Comparison of ENCODE assay signal across 1 cellular context in genomic region chr16:81505011-81505660, GRCh38.
TF ChIP-seq lines count a peak whose summit lies in the region.

No MANE protein-coding gene starts in this region.

TF ChIP-seq in K562, 482 proteins besides CTCF, POLR2A, EP300 and RAD21 (continued from another document and continues in another):
- peak; percentile 60 to 93 (median 81) for TF ChIP-seq YY1 (IDR thresholded peaks at IDR 0.05; ENCODE audit: borderline replicate concordance in 1 of 3, control insufficient read depth in 1 of 3, extremely low read depth in 1 of 3, insufficient read depth in 3 of 3, insufficient read length in 1 of 3, insufficient replicate concordance in 2 of 3, low read depth in 1 of 3, low read length in 2 of 3)
- TF ChIP-seq GATAD2A (IDR thresholded peaks at IDR 0.05), result no peak
- TF ChIP-seq SIRT6 (IDR thresholded peaks at IDR 0.05; ENCODE audit: low read depth, low read length), result no peak
- TF ChIP-seq KDM2B (CRISPR knock-in tag; IDR thresholded peaks at IDR 0.05), result no peak
- TF ChIP-seq ZMIZ1 (IDR thresholded peaks at IDR 0.05; ENCODE audit: low read depth in 2 of 2, low read length in 2 of 2), result no peak
- TF ChIP-seq ZNF586 (CRISPR knock-in tag; conservative IDR thresholded peaks at IDR 0.05), result no peak
- no peak for TF ChIP-seq NR1H2 (CRISPR knock-in tag; IDR thresholded peaks at IDR 0.05)
- no peak for TF ChIP-seq NCOA1 (IDR thresholded peaks at IDR 0.05; ENCODE audit: low read depth)
- no peak for TF ChIP-seq SRSF1 (IDR thresholded peaks at IDR 0.05; ENCODE audit: low read depth, low read length)
- TF ChIP-seq ZNF583 (CRISPR knock-in tag; IDR thresholded peaks at IDR 0.05), result no peak
- peak; percentile 59 to 70 for TF ChIP-seq NRF1 (conservative IDR thresholded peaks at IDR 0.05 in 1 of 2, IDR thresholded peaks at IDR 0.05 in 1 of 2)
- no peak for TF ChIP-seq KDM4B (IDR thresholded peaks at IDR 0.05; ENCODE audit: borderline replicate concordance in 2 of 2, low read depth in 1 of 2)
- TF ChIP-seq PHF21A (IDR thresholded peaks at IDR 0.05; ENCODE audit: borderline replicate concordance, low read depth), result no peak
- TF ChIP-seq STAT5A (IDR thresholded peaks at IDR 0.05; ENCODE audit: borderline replicate concordance, low read length), result no peak
- TF ChIP-seq SMAD2 (IDR thresholded peaks at IDR 0.05; ENCODE audit: low read depth, low read length), result no peak
- TF ChIP-seq ESRRA (IDR thresholded peaks at IDR 0.05; ENCODE audit: borderline replicate concordance, low read depth), result no peak
- TF ChIP-seq CHD4 (IDR thresholded peaks at IDR 0.05; ENCODE audit: insufficient read depth, insufficient replicate concordance, low read depth, low read length, poor library complexity, severe bottlenecking), result no peak
- no peak for TF ChIP-seq RBM14 (IDR thresholded peaks at IDR 0.05; ENCODE audit: borderline replicate concordance, insufficient read depth, low read depth, low read length)
- TF ChIP-seq CHD1 (IDR thresholded peaks at IDR 0.05; ENCODE audit: low read length), result no peak
- TF ChIP-seq NKRF (IDR thresholded peaks at IDR 0.05; ENCODE audit: borderline replicate concordance), result peak; percentile 85; the same call in 1 of the 2 replicates
- TF ChIP-seq ZFX (CRISPR knock-in tag; IDR thresholded peaks at IDR 0.05), result peak; percentile 55
- no peak for TF ChIP-seq NFIX (CRISPR knock-in tag; IDR thresholded peaks at IDR 0.05; ENCODE audit: low read depth)
- TF ChIP-seq ZNF639 (CRISPR knock-in tag; conservative IDR thresholded peaks at IDR 0.05 in 1 of 2, IDR thresholded peaks at IDR 0.05 in 1 of 2), result no peak
- TF ChIP-seq SP2 (IDR thresholded peaks at IDR 0.05; ENCODE audit: extremely low read depth, low read depth, low read length, poor library complexity, severe bottlenecking), result no peak
- no peak for TF ChIP-seq BRCA1 (IDR thresholded peaks at IDR 0.05)
- no peak for TF ChIP-seq BRCA1 (CRISPR knock-in tag; IDR thresholded peaks at IDR 0.05)
- no peak for TF ChIP-seq RUNX1 (IDR thresholded peaks at IDR 0.05; ENCODE audit: low read depth)
- TF ChIP-seq ERF (CRISPR knock-in tag; IDR thresholded peaks at IDR 0.05), result no peak
- TF ChIP-seq RBM15 (IDR thresholded peaks at IDR 0.05; ENCODE audit: insufficient read depth, low read length), result no peak
- TF ChIP-seq GTF2F1 (IDR thresholded peaks at IDR 0.05; ENCODE audit: low read depth, low read length), result 0 out of 2 replicates have a peak, but pooled peaks have one; percentile 23
- no peak for TF ChIP-seq GMEB1 (CRISPR knock-in tag; IDR thresholded peaks at IDR 0.05)
- no peak for TF ChIP-seq HBP1 (CRISPR knock-in tag; IDR thresholded peaks at IDR 0.05)
- TF ChIP-seq RBFOX2 (IDR thresholded peaks at IDR 0.05; ENCODE audit: low read depth, low read length), result peak; percentile 68
- peak; percentile 75 for TF ChIP-seq CREM (IDR thresholded peaks at IDR 0.05; ENCODE audit: low read depth)
- TF ChIP-seq RREB1 (CRISPR knock-in tag; IDR thresholded peaks at IDR 0.05), result no peak
- no peak for TF ChIP-seq NFATC3 (IDR thresholded peaks at IDR 0.05)
- no peak for TF ChIP-seq ZNF518B (CRISPR knock-in tag; IDR thresholded peaks at IDR 0.05)
- TF ChIP-seq ZNF655 (CRISPR knock-in tag; IDR thresholded peaks at IDR 0.05), result no peak
- TF ChIP-seq JUND (IDR thresholded peaks at IDR 0.05; ENCODE audit: borderline replicate concordance, low read depth, low read length), result peak; percentile 45; the same call in 1 of the 2 replicates
- TF ChIP-seq JUND (tag; IDR thresholded peaks at IDR 0.05; ENCODE audit: borderline replicate concordance, low read depth, low read length), result peak; percentile 66; the same call in 2 of the 3 replicates
- TF ChIP-seq ZNF696 (CRISPR knock-in tag; conservative IDR thresholded peaks at IDR 0.05), result no peak
- TF ChIP-seq ATF1 (CRISPR knock-in tag; IDR thresholded peaks at IDR 0.05), result no peak
- TF ChIP-seq ATF1 (tag; IDR thresholded peaks at IDR 0.05), result peak; percentile 62
